ENCODE assay signal across 1 cellular context in genomic region chr4:128825226-128825625, GRCh38.
A peak's percentile ranks its signal among the peaks of the same experiment; 100 is the strongest.
TF ChIP-seq lines count a peak whose summit lies in the region.

No MANE protein-coding gene starts in this region.

TF ChIP-seq in K562, 482 proteins besides CTCF, POLR2A, EP300 and RAD21:
- TF ChIP-seq ATF1 (CRISPR knock-in tag; IDR thresholded peaks at IDR 0.05) = no peak
- peak; percentile 50; the same call in 1 of the 2 replicates for TF ChIP-seq ATF1 (tag; IDR thresholded peaks at IDR 0.05)
- TF ChIP-seq NFE2 (IDR thresholded peaks at IDR 0.05; ENCODE audit: low read depth) = no peak
- TF ChIP-seq ZNF280A (IDR thresholded peaks at IDR 0.05; ENCODE audit: low read depth, partially characterized antibody) = no peak
- no peak for TF ChIP-seq PYGO2 (tag; IDR thresholded peaks at IDR 0.05)
- no peak for TF ChIP-seq ZMIZ1 (IDR thresholded peaks at IDR 0.05; ENCODE audit: low read depth in 2 of 2, low read length in 2 of 2)
- TF ChIP-seq SNRNP70 (optimal IDR thresholded peaks at IDR 0.05; ENCODE audit: low read depth, low read length) = no peak
- TF ChIP-seq RFX7 (CRISPR knock-in tag; IDR thresholded peaks at IDR 0.05) = no peak
- TF ChIP-seq ZNF778 (CRISPR knock-in tag; IDR thresholded peaks at IDR 0.05) = no peak
- no peak for TF ChIP-seq SIX5 (IDR thresholded peaks at IDR 0.05; ENCODE audit: borderline replicate concordance in 1 of 2, insufficient read depth in 1 of 2, low read depth in 1 of 2, low read length in 2 of 2)
- peak; percentile 31 for TF ChIP-seq MEIS2 (IDR thresholded peaks at IDR 0.05; ENCODE audit: partially characterized antibody)
- no peak for TF ChIP-seq ZNF75A (CRISPR knock-in tag; IDR thresholded peaks at IDR 0.05)
- TF ChIP-seq GABPA (tag; conservative IDR thresholded peaks at IDR 0.05; ENCODE audit: low read depth) = no peak
- TF ChIP-seq SRF (CRISPR knock-in tag; IDR thresholded peaks at IDR 0.05) = peak in 1 of 2 experiments; percentile 18; a peak in 1 of 4 replicates
- TF ChIP-seq CREB1 (IDR thresholded peaks at IDR 0.05) = peak; percentile 22; the same call in 1 of the 2 replicates
- no peak for TF ChIP-seq CREB1 (CRISPR knock-in tag; IDR thresholded peaks at IDR 0.05)
